25 cellular contexts compared by ENCODE assay signal in the genomic region with DNA sequence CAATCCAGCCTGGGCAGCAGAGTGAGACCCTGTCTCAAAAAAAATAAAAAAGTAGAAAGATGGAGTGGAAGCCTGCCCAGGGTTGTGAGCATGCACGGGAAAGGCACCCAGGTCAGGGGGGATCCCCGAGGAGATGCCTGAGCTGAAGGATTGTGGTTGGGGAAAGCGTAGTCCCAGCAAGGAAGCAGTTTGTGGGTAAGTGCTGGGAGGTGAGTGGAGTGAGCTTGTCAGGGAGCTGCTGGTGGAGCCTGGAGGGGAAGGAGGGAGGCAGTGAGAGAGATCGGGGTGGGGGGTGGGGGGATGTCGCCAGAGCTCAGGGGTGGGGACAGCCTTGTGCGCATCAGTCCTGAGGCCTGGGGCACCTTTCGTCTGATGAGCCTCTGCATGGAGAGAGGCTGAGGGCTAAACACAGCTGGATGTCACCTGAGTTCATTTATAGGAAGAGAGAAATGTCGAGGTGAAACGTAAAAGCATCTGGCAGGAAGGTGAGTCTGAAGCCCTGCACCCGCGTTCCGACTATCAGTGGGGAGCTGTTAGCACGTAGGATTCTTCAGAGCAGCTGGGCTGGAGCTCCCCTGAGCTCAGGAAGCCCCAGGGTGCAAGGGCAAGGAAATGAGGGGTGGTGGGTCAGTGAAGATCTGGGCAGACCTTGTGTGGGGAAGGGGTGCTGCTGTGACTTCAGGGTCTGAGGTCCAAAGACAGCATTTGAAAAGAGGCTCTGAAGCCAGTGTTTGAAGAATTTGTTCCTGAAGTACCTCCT. TPM values are rescaled to one million over a fixed set of nuclear protein-coding genes. Genes with fewer than 3 reads are reported as not detected.
DNase-seq lines count a peak whose midpoint lies in the region; ATAC-seq and TF ChIP-seq lines count a peak whose summit lies in the region.
"Had no signal": no experiment of that assay in that cellular context is flagged by ENCODE, and none has a peak within 500 bp of the region (broad histone marks: within the 10 kb centered on the region; RNA-seq: fewer than 3 reads in every experiment).

No MANE protein-coding gene starts in this region.

- peaks cover 63% of the 10 kb centered on the region for H3K4me1 Mint-ChIP-seq in activated naive CD4-positive, alpha-beta T cell treated with anti-CD3 and anti-CD28 coated beads, Interleukin-2, amount 50 U/mL, for 24 hours
- no peaks in the 10 kb centered on the region for H3K4me1 Mint-ChIP-seq in chondrocyte (ENCODE audit: low read depth)

- H3K4me3 ChIP-seq in spleen = no peak overlapping the region
- H3K4me3 ChIP-seq: gastrocnemius medialis, GM23248, psoas muscle, tibial nerve had no signal

- ATAC-seq in activated naive CD4-positive, alpha-beta T cell treated with anti-CD3 and anti-CD28 coated beads, Interleukin-2, amount 50 U/mL, for 72 hours = no peak
- ATAC-seq: gastrocnemius medialis, psoas muscle, sciatic nerve had no signal

- WGBS in spleen, 5 donors = 78 to 84% (median 81%) methylated on average over 13 of the region's 13 CpGs

- no peaks in the 10 kb centered on the region for H3K27me3 Mint-ChIP-seq in activated naive CD4-positive, alpha-beta T cell treated with anti-CD3 and anti-CD28 coated beads, Interleukin-2, amount 50 U/mL, for 24 hours
- no peaks in the 10 kb centered on the region for H3K27me3 Mint-ChIP-seq in chondrocyte (ENCODE audit: low read depth)

- intact Hi-C loops in spleen (cut with DNase I; ENCODE audit: low total_unique reads) = no loop called here

- H3K27ac Mint-ChIP-seq in activated naive CD4-positive, alpha-beta T cell treated with anti-CD3 and anti-CD28 coated beads, Interleukin-2, amount 50 U/mL, for 24 hours = peak overlapping the region; percentile 78
- no peak overlapping the region for H3K27ac Mint-ChIP-seq in activated naive CD4-positive, alpha-beta T cell treated with anti-CD3 and anti-CD28 coated beads, Interleukin-2, amount 50 U/mL, for 72 hours
- H3K27ac Mint-ChIP-seq in chondrocyte (ENCODE audit: unreplicated experiment) = no peak overlapping the region
- H3K27ac Mint-ChIP-seq: HFFc6 had no signal

- no peaks in the 10 kb centered on the region for H3K36me3 Mint-ChIP-seq in activated naive CD4-positive, alpha-beta T cell treated with anti-CD3 and anti-CD28 coated beads, Interleukin-2, amount 50 U/mL, for 24 hours
- H3K36me3 Mint-ChIP-seq in activated naive CD4-positive, alpha-beta T cell treated with anti-CD3 and anti-CD28 coated beads, Interleukin-2, amount 50 U/mL, for 72 hours = no peaks in the 10 kb centered on the region
- peaks cover 5% of the 10 kb centered on the region for H3K36me3 Mint-ChIP-seq in chondrocyte (ENCODE audit: low read depth)

- no peak for TF ChIP-seq CTCF in GM13976 (IDR thresholded peaks at IDR 0.05; ENCODE audit: borderline replicate concordance, control extremely low read depth, extremely low read depth, insufficient read depth, missing control alignments)
- TF ChIP-seq CTCF in chondrocyte (IDR thresholded peaks at IDR 0.05) = no peak
- no peak for TF ChIP-seq CTCF in spleen (IDR thresholded peaks at IDR 0.05 in 8 of 11, conservative IDR thresholded peaks at IDR 0.05 in 3 of 11)

- in situ Hi-C loops in GM13976 (cut with MboI; ENCODE audit: low sequenced_read_pairs, unreplicated experiment) = no loop called here

- H3K9me3 Mint-ChIP-seq in activated naive CD4-positive, alpha-beta T cell treated with anti-CD3 and anti-CD28 coated beads, Interleukin-2, amount 50 U/mL, for 24 hours = no peaks in the 10 kb centered on the region
- no peaks in the 10 kb centered on the region for H3K9me3 Mint-ChIP-seq in activated naive CD4-positive, alpha-beta T cell treated with anti-CD3 and anti-CD28 coated beads, Interleukin-2, amount 50 U/mL, for 72 hours
- peaks cover 6% of the 10 kb centered on the region for H3K9me3 Mint-ChIP-seq in chondrocyte (ENCODE audit: low read depth)
- H3K9me3 Mint-ChIP-seq: HFFc6 had no signal

- no peak for DNase-seq in activated naive CD4-positive, alpha-beta T cell treated with anti-CD3 and anti-CD28 coated beads, Interleukin-2, amount 50 U/mL, for 72 hours (ENCODE audit: low spot score in 2 of 2)
- DNase-seq in GM13976 (ENCODE audit: low spot score) = peak; percentile 16
- peak; percentile 50 for DNase-seq in chondrocyte (ENCODE audit: low spot score)
- peak; percentile 66 for DNase-seq in spleen
- no peak for DNase-seq in NCI-H1436 (lab: John Stamatoyannopoulos, UW)
- DNase-seq in GM03348 (ENCODE audit: low spot score) = no peak
- DNase-seq: BE2C; Calu3; DMS79 treated with DMSO at 0.1 percent for 48 hours; gastrocnemius medialis; GDM1; GM23248; HFFc6; NCI-H1092 treated with DMSO at 0.1 percent for 48 hours; NCI-H187 treated with DMSO at 0.1 percent for 48 hours; NCI-H2171; NCI-H510A; nucleus accumbens; OCI-M1; psoas muscle; stimulated activated CD4-positive, alpha-beta T cell treated with anti-CD3 and anti-CD28 coated beads, Interleukin-4, amount 100 ng/mL, for 4 hours; T-helper 2 cell had no signal

- peak overlapping the region in 1 of 8 donors; percentile 24 for H3K27ac ChIP-seq in spleen
- H3K27ac ChIP-seq: gastrocnemius medialis, GM23248, psoas muscle, tibial nerve had no signal

- H3K4me3 Mint-ChIP-seq in activated naive CD4-positive, alpha-beta T cell treated with anti-CD3 and anti-CD28 coated beads, Interleukin-2, amount 50 U/mL, for 24 hours = no peak overlapping the region
- H3K4me3 Mint-ChIP-seq in chondrocyte (ENCODE audit: unreplicated experiment) = no peak overlapping the region
- H3K4me3 Mint-ChIP-seq: HFFc6 had no signal

- H3K36me3 ChIP-seq in spleen = peaks cover 2 to 65% (median 42%) of the 10 kb centered on the region in 6 donors
- H3K36me3 ChIP-seq: BE2C, gastrocnemius medialis had no signal

- no peak for TF ChIP-seq POLR2A in spleen (IDR thresholded peaks at IDR 0.05)

- no peaks in the 10 kb centered on the region for H3K27me3 ChIP-seq in spleen (replicated peaks in 1 of 7)
- H3K27me3 ChIP-seq: BE2C, gastrocnemius medialis, tibial nerve had no signal

- H3K9me3 ChIP-seq in spleen = no peaks in the 10 kb centered on the region
- H3K9me3 ChIP-seq: BE2C, gastrocnemius medialis, psoas muscle, tibial nerve had no signal

- peaks cover 0 to 98% (median 28%) of the 10 kb centered on the region in 6 donors for H3K4me1 ChIP-seq in spleen
- H3K4me1 ChIP-seq: BE2C, gastrocnemius medialis, psoas muscle, tibial nerve had no signal

RNA-seq across cellular contexts. Expression of a gene that starts 10.2 kb away (rescaled TPM):
- under 1 TPM; 0.05 to 0.10 TPM for total RNA-seq in activated naive CD4-positive, alpha-beta T cell treated with anti-CD3 and anti-CD28 coated beads, Interleukin-2, amount 50 U/mL, for 72 hours
- total RNA-seq in chondrocyte (0.36 to 0.87 TPM (median 0.59 TPM) in 3 replicates), spleen (1 to 10 TPM in 3 of 7 donors, under 1 TPM in 4; 0.72 to 3.6 (median 0.98) TPM)
- under 1 TPM; 0.03 to 0.19 (median 0.15) TPM for polyA plus RNA-seq in spleen
- polyA plus RNA-seq: GM23248 had no signal

RNA-seq across cellular contexts. Expression of a gene that starts 26.2 kb away (rescaled TPM):
- 10 to 100 TPM; 12.4 to 16.3 TPM for total RNA-seq in activated naive CD4-positive, alpha-beta T cell treated with anti-CD3 and anti-CD28 coated beads, Interleukin-2, amount 50 U/mL, for 72 hours
- total RNA-seq in chondrocyte (8.1 to 11.6 TPM (median 10.4 TPM) in 3 replicates), spleen (100 to 1,000 TPM in 1 of 7 donors, 10 to 100 TPM in 6; 38.0 to 100 (median 56.6) TPM)
- polyA plus RNA-seq in spleen = 1 to 10 TPM; 2.9 to 8.4 (median 5.0) TPM

RNA-seq across cellular contexts. Expression of a gene that starts 48.1 kb away (rescaled TPM):
- total RNA-seq in activated naive CD4-positive, alpha-beta T cell treated with anti-CD3 and anti-CD28 coated beads, Interleukin-2, amount 50 U/mL, for 72 hours = 10 to 100 TPM; 22.0 to 71.3 TPM
- total RNA-seq in chondrocyte (22.3 to 31.5 TPM (median 30.8 TPM) in 3 replicates), spleen (10 to 100 TPM; 27.9 to 40.8 (median 31.6) TPM)
- 10 to 100 TPM; 25.4 to 47.6 (median 33.0) TPM for polyA plus RNA-seq in spleen

Comparison
In these comparisons a context has a peak if more than half of its experiments do, and no peak if none do; other contexts are left out.
1. DNase-seq: peak in GM13976 (single experiment), chondrocyte (single experiment) and spleen (single experiment); none in activated naive CD4-positive, alpha-beta T cell treated with anti-CD3 and anti-CD28 coated beads, Interleukin-2, amount 50 U/mL, for 72 hours (0 of 2), NCI-H1436 (single experiment) and GM03348 (single experiment).